Comparison of ENCODE assay signal across 8 cellular contexts in the genomic region with DNA sequence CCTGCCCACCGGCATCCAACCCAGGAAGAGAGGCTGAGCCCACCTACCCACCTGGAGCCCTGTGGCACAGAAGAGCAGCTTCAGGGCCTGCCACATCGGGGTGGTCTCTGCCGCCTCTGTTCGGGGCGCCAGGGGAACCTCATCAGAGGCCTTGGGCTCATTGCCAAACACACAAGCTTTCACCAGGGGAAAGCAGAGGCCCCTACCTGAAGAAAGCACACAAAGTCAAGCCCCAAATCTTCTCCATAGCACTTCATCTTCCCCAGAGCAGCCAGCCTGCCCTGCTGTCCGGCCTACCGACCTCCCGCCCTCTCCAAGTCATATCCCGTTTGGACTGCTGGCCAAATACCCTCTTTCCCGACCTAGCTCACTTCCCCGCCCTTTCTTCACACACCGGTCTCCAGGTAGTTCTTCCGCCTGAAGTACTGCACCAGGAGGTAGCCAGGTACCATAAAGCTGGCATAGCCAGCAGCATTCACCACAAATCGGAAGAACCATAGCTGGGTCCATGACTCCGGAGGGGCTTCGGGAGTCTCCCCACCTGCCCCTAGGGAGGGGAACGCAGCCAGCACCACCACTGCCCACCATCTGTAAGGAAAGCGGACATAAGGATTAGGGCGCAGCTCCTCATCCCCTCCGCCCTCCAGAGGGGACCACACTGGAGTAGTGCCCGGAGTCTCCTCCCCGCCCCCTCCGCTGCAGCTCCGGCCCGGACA. TPM values are rescaled to one million over a fixed set of nuclear protein-coding genes. Genes with fewer than 3 reads are reported as not detected.
DNase-seq lines count a peak whose midpoint lies in the region; ATAC-seq and TF ChIP-seq lines count a peak whose summit lies in the region.

No MANE protein-coding gene starts in this region.

- no peaks in the 10 kb centered on the region for H3K9me3 Mint-ChIP-seq in activated CD4-positive, alpha-beta T cell treated with anti-CD3 and anti-CD28 coated beads, Interleukin-2, amount 10 ng/mL, durations not matched to agents 7 days and 5 days
- no peaks in the 10 kb centered on the region for H3K9me3 Mint-ChIP-seq in neural progenitor cell

- peaks cover 79% of the 10 kb centered on the region for H3F3A ChIP-seq in SU-DHL-6 (ENCODE audit: insufficient read depth)
- peaks cover 64% of the 10 kb centered on the region for H3F3A ChIP-seq in neural progenitor cell (ENCODE audit: low read depth)

- ATAC-seq in GM18520 (IDR thresholded peaks at IDR 0.05; ENCODE audit: unreplicated experiment): no peak
- ATAC-seq in GM21526 (IDR thresholded peaks at IDR 0.05; ENCODE audit: low FRiP score, unreplicated experiment): no peak

- peaks cover 8% of the 10 kb centered on the region; the same call in 1 of the 2 replicates for H3K79me2 ChIP-seq in SU-DHL-6 (ENCODE audit: insufficient read depth, low read length)
- H3K79me2 ChIP-seq in neural progenitor cell (ENCODE audit: low read depth): peaks cover 50% of the 10 kb centered on the region

- H3K27ac ChIP-seq in SU-DHL-6 (ENCODE audit: low read depth, low read length) (peak overlapping the region; percentile 71), neural progenitor cell (peak overlapping the region; percentile 93)

- H3K4me1 ChIP-seq in endocrine pancreas (ENCODE audit: control insufficient read depth, insufficient read depth, low read length) (no peaks in the 10 kb centered on the region), neural progenitor cell (peaks cover 10% of the 10 kb centered on the region)

- POLR2A ChIA-PET in activated CD4-positive, alpha-beta T cell treated with anti-CD3 and anti-CD28 coated beads, Interleukin-2, amount 10 ng/mL, durations not matched to agents 7 days and 5 days (lab: Charles Lee): interaction anchor here (0.6 to 2.4 kb wide), 2 partner anchors 9 to 157 kb away, joined by 3 to 15 read pairs; partner anchors contain the start of gene HSP90AB1

- peak overlapping the region; percentile 81 for H3K27ac Mint-ChIP-seq in activated CD4-positive, alpha-beta T cell treated with anti-CD3 and anti-CD28 coated beads, Interleukin-2, amount 10 ng/mL, durations not matched to agents 7 days and 5 days
- H3K27ac Mint-ChIP-seq in neural progenitor cell: peak overlapping the region; percentile 24

- no peaks in the 10 kb centered on the region for H3K9me3 ChIP-seq in SU-DHL-6 (ENCODE audit: insufficient read depth, low read length)
- no peaks in the 10 kb centered on the region for H3K9me3 ChIP-seq in endocrine pancreas (ENCODE audit: control insufficient read depth, low read length)
- H3K9me3 ChIP-seq in neural progenitor cell (ENCODE audit: low read depth): no peaks in the 10 kb centered on the region

- no peaks in the 10 kb centered on the region for H3K27me3 ChIP-seq in SU-DHL-6 (ENCODE audit: low read length)
- H3K27me3 ChIP-seq in endocrine pancreas (ENCODE audit: control insufficient read depth, insufficient read depth, low read length): no peaks in the 10 kb centered on the region
- H3K27me3 ChIP-seq in neural progenitor cell: no peaks in the 10 kb centered on the region

- CTCF ChIA-PET in activated CD4-positive, alpha-beta T cell treated with anti-CD3 and anti-CD28 coated beads, Interleukin-2, amount 10 ng/mL, durations not matched to agents 7 days and 5 days (lab: Charles Lee): interaction anchor here (0.5 to 5.8 kb wide), 18 partner anchors 10 to 123 kb away, joined by 3 to 66 read pairs (median 4); partner anchors contain the start of genes AARS2 and HSP90AB1

- peak overlapping the region; percentile 85 for H3K9ac ChIP-seq in SU-DHL-6 (ENCODE audit: low read length)
- H3K9ac ChIP-seq in endocrine pancreas (ENCODE audit: control insufficient read depth, insufficient read depth, low read length): peak overlapping the region; percentile 76
- H3K9ac ChIP-seq in neural progenitor cell: peak overlapping the region; percentile 82

- H3K27me3 Mint-ChIP-seq in activated CD4-positive, alpha-beta T cell treated with anti-CD3 and anti-CD28 coated beads, Interleukin-2, amount 10 ng/mL, durations not matched to agents 7 days and 5 days: no peaks in the 10 kb centered on the region
- peaks cover 15% of the 10 kb centered on the region for H3K27me3 Mint-ChIP-seq in neural progenitor cell (ENCODE audit: insufficient read depth, low read depth)

- H3K36me3 Mint-ChIP-seq in activated CD4-positive, alpha-beta T cell treated with anti-CD3 and anti-CD28 coated beads, Interleukin-2, amount 10 ng/mL, durations not matched to agents 7 days and 5 days (ENCODE audit: low read depth): peaks cover 43% of the 10 kb centered on the region
- peaks cover 25% of the 10 kb centered on the region for H3K36me3 Mint-ChIP-seq in neural progenitor cell

- TF ChIP-seq CTCF in SU-DHL-6 (IDR thresholded peaks at IDR 0.05; ENCODE audit: insufficient read depth, low read length, poor library complexity, severe bottlenecking) (no peak), neural progenitor cell (IDR thresholded peaks at IDR 0.05) (no peak)

- peak overlapping the region; percentile 83 for H3K4me2 ChIP-seq in SU-DHL-6 (ENCODE audit: low read depth, low read length, poor library complexity, severe bottlenecking)
- peak overlapping the region; percentile 99 for H3K4me2 ChIP-seq in neural progenitor cell

- H3K36me3 ChIP-seq in SU-DHL-6 (ENCODE audit: low read length): peaks cover 14% of the 10 kb centered on the region; the same call in 1 of the 2 replicates
- H3K36me3 ChIP-seq in endocrine pancreas (ENCODE audit: control insufficient read depth, insufficient read depth, low read length): no peaks in the 10 kb centered on the region
- H3K36me3 ChIP-seq in neural progenitor cell: peaks cover 14% of the 10 kb centered on the region

- H3K4me3 ChIP-seq in SU-DHL-6 (ENCODE audit: insufficient read depth, low read length, poor library complexity, severe bottlenecking): peak overlapping the region; percentile 81
- peak overlapping the region; percentile 28 for H3K4me3 ChIP-seq in endocrine pancreas (ENCODE audit: control insufficient read depth, insufficient read depth, low read length)
- H3K4me3 ChIP-seq in neural progenitor cell: peak overlapping the region; percentile 96

- peaks cover 10% of the 10 kb centered on the region; the same call in 1 of the 2 replicates for H4K20me1 ChIP-seq in SU-DHL-6 (ENCODE audit: low read depth, low read length)
- peaks cover 52% of the 10 kb centered on the region for H4K20me1 ChIP-seq in neural progenitor cell (ENCODE audit: low read depth)

- peak overlapping the region; percentile 70 for H2AFZ ChIP-seq in SU-DHL-6 (ENCODE audit: low read depth, low read length, severe bottlenecking)
- H2AFZ ChIP-seq in neural progenitor cell (replicated peaks): peak overlapping the region; percentile 96

- H3K4me1 Mint-ChIP-seq in activated CD4-positive, alpha-beta T cell treated with anti-CD3 and anti-CD28 coated beads, Interleukin-2, amount 10 ng/mL, durations not matched to agents 7 days and 5 days: peaks cover 57% of the 10 kb centered on the region
- peaks cover 37% of the 10 kb centered on the region for H3K4me1 Mint-ChIP-seq in neural progenitor cell

- no peak for DNase-seq in activated CD4-positive, alpha-beta T cell treated with anti-CD3 and anti-CD28 coated beads, Interleukin-2, amount 10 ng/mL, durations not matched to agents 7 days and 5 days
- no peak for DNase-seq in activated CD4-positive, alpha-beta T cell treated with anti-CD3 and anti-CD28 coated beads for 48 hours
- no peak for DNase-seq in neural progenitor cell (ENCODE audit: low spot score)
- DNase-seq in NCI-H1417 treated with DMSO at 0.1 percent for 48 hours (lab: John Stamatoyannopoulos, UW): no peak

- H3K4me3 Mint-ChIP-seq in activated CD4-positive, alpha-beta T cell treated with anti-CD3 and anti-CD28 coated beads, Interleukin-2, amount 10 ng/mL, durations not matched to agents 7 days and 5 days: peak overlapping the region; percentile 84
- H3K4me3 Mint-ChIP-seq in neural progenitor cell: peak overlapping the region; percentile 91

- no peaks in the 10 kb centered on the region for H3K9me2 ChIP-seq in SU-DHL-6 (replicated peaks; ENCODE audit: insufficient read depth, low read length)

RNA-seq across cellular contexts. Expression of gene SLC35B2, which starts 0.9 kb away (rescaled TPM):
- 10 to 100 TPM; 29.5 to 30.1 TPM for total RNA-seq in activated CD4-positive, alpha-beta T cell treated with anti-CD3 and anti-CD28 coated beads, Interleukin-2, amount 10 ng/mL, durations not matched to agents 7 days and 5 days
- total RNA-seq in neural progenitor cell (ENCODE audit: low replicate concordance): 33.9 and 47.0 TPM in 2 replicates

RNA-seq across cellular contexts. Expression of gene NFKBIE, which starts 8.9 kb away (rescaled TPM):
- total RNA-seq in activated CD4-positive, alpha-beta T cell treated with anti-CD3 and anti-CD28 coated beads, Interleukin-2, amount 10 ng/mL, durations not matched to agents 7 days and 5 days: 10 to 100 TPM; 14.7 to 15.3 TPM
- 5.1 and 15.5 TPM in 2 replicates for total RNA-seq in neural progenitor cell (ENCODE audit: low replicate concordance)

RNA-seq across cellular contexts. Expression of gene HSP90AB1, which starts 9.5 kb away (rescaled TPM):
- total RNA-seq in activated CD4-positive, alpha-beta T cell treated with anti-CD3 and anti-CD28 coated beads, Interleukin-2, amount 10 ng/mL, durations not matched to agents 7 days and 5 days: 100 to 1,000 TPM; 522 to 571 TPM
- total RNA-seq in neural progenitor cell (ENCODE audit: low replicate concordance): 1,851 and 2,068 TPM in 2 replicates

RNA-seq across cellular contexts. Expression of gene TMEM151B, which starts 13.8 kb away (rescaled TPM):
- not detected for total RNA-seq in activated CD4-positive, alpha-beta T cell treated with anti-CD3 and anti-CD28 coated beads, Interleukin-2, amount 10 ng/mL, durations not matched to agents 7 days and 5 days
- 0.13 and 1.4 TPM in 2 replicates for total RNA-seq in neural progenitor cell (ENCODE audit: low replicate concordance)

RNA-seq across cellular contexts. Expression of gene SLC29A1, which starts 33.1 kb away (rescaled TPM):
- total RNA-seq in activated CD4-positive, alpha-beta T cell treated with anti-CD3 and anti-CD28 coated beads, Interleukin-2, amount 10 ng/mL, durations not matched to agents 7 days and 5 days: 10 to 100 TPM; 38.5 to 46.9 TPM
- total RNA-seq in neural progenitor cell (ENCODE audit: low replicate concordance): 34.8 and 69.7 TPM in 2 replicates

Comparison
In these comparisons a context has a peak if more than half of its experiments do, and no peak if none do; other contexts are left out.
1. H3K4me3 ChIP-seq: peak in every context shown above with its lines; median percentile 96 in neural progenitor cell; 81 in SU-DHL-6; 28 in endocrine pancreas.